Comparison of ENCODE assay signal across 24 cellular contexts in the genomic region with DNA sequence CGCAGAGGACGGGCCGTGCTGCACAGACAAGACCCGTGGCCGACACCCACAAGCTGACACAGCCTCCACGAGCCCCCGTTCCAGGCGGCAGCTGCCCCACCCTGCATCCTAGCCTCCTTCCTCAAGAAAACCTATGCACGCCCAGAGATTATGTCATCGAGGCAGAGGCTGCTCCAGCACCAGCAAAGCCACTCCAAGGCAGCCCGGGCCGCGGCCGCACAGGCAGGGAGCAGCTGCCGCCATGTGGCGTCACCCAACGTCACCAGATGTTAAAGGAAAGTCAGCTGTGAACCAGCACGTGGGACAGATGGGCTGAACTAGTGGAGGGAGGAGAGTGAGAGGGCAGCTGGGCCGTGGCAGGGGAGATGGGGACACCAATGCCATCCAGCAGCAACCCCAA. TPM values are rescaled to one million over a fixed set of nuclear protein-coding genes. Genes with fewer than 3 reads are reported as not detected.
DNase-seq lines count a peak whose midpoint lies in the region; ATAC-seq and TF ChIP-seq lines count a peak whose summit lies in the region.
"Had no signal": no experiment of that assay in that cellular context is flagged by ENCODE, and none has a peak within 500 bp of the region (broad histone marks: within the 10 kb centered on the region; RNA-seq: fewer than 3 reads in every experiment).

No MANE protein-coding gene starts in this region.

- TF ChIP-seq CTCF in C4-2B (conservative IDR thresholded peaks at IDR 0.05) (no peak), WERI-Rb-1 (IDR thresholded peaks at IDR 0.05; ENCODE audit: low read depth, low read length) (no peak), osteoblast (IDR thresholded peaks at IDR 0.05; ENCODE audit: extremely low read depth, low read depth, low read length) (no peak)

- peak overlapping the region; percentile 69 for H3K27ac ChIP-seq in C4-2B
- H3K27ac ChIP-seq in WERI-Rb-1, result no peak overlapping the region
- H3K27ac ChIP-seq in osteoblast (ENCODE audit: low read depth, low read length), result no peak overlapping the region
- H3K27ac ChIP-seq: epithelial cell of prostate, foreskin keratinocyte, KMS-11, parathyroid adenoma, sigmoid colon had no signal

- H3K36me3 ChIP-seq in WERI-Rb-1 (no peaks in the 10 kb centered on the region), osteoblast (ENCODE audit: insufficient read depth, low read length) (no peaks in the 10 kb centered on the region)
- H3K36me3 ChIP-seq: sigmoid colon had no signal

- no peaks in the 10 kb centered on the region for H4K20me1 ChIP-seq in osteoblast (ENCODE audit: insufficient read depth, low read length)

- no peak overlapping the region for H3K4me3 ChIP-seq in WERI-Rb-1 (ENCODE audit: low read depth, low read length)
- no peak overlapping the region for H3K4me3 ChIP-seq in osteoblast (ENCODE audit: insufficient read depth, low read length)
- H3K4me3 ChIP-seq: lung had no signal

- DNase-seq in LHCN-M2 (ENCODE audit: low read depth), result peak; percentile 66
- DNase-seq in WERI-Rb-1, result peak; percentile 74
- DNase-seq in osteoblast (ENCODE audit: insufficient read length, low spot score, missing footprints), result peak; percentile 79
- DNase-seq in putamen (ENCODE audit: low spot score), result no peak
- DNase-seq in NCI-H1694 (lab: John Stamatoyannopoulos, UW), result no peak
- DNase-seq: activated CD4-positive, alpha-beta memory T cell treated with anti-CD3 and anti-CD28 coated beads, Interleukin-2, amount 10 ng/mL, durations not matched to agents 7 days and 5 days; activated naive CD4-positive, alpha-beta T cell treated with Interleukin-2 at 50 U/mL for 16 hours; amniotic stem cell; dermis blood vessel endothelial cell; DND-41; foreskin keratinocyte; hippocampal formation; islet precursor cell; NCI-H1092 treated with DMSO at 0.1 percent for 48 hours; NCI-H69; sigmoid colon; stimulated activated CD4-positive, alpha-beta T cell treated with anti-CD3 and anti-CD28 coated beads, Interleukin-2, amount 100 ng/mL, for 24 hours; stimulated activated naive CD4-positive, alpha-beta T cell had no signal

- no peaks in the 10 kb centered on the region for H3K4me1 ChIP-seq in osteoblast (ENCODE audit: insufficient read depth, low read length)
- H3K4me1 ChIP-seq: foreskin keratinocyte, parathyroid adenoma had no signal

- TF ChIP-seq POLR2A in GM18505 (IDR thresholded peaks at IDR 0.05; ENCODE audit: borderline replicate concordance, extremely low read depth, insufficient read depth, insufficient read length), result no peak

- H3K27me3 ChIP-seq in WERI-Rb-1 (ENCODE audit: insufficient read depth, low read depth, severe bottlenecking), result peaks cover 9% of the 10 kb centered on the region
- H3K27me3 ChIP-seq in osteoblast (ENCODE audit: insufficient read depth, low read length), result no peaks in the 10 kb centered on the region
- H3K27me3 ChIP-seq: foreskin keratinocyte, sigmoid colon had no signal

- no peak for ATAC-seq in GM18505 (IDR thresholded peaks at IDR 0.05; ENCODE audit: unreplicated experiment)

- no peak overlapping the region for H3K4me2 ChIP-seq in osteoblast (ENCODE audit: insufficient read depth, low read length)
- H3K4me2 ChIP-seq: KMS-11 had no signal

- H3K79me2 ChIP-seq in osteoblast (ENCODE audit: insufficient read depth, low read length), result no peaks in the 10 kb centered on the region
- H3K79me2 ChIP-seq: parathyroid adenoma had no signal

- no peak overlapping the region for H2AFZ ChIP-seq in osteoblast (ENCODE audit: low read length)

- H3K9me3 ChIP-seq in WERI-Rb-1 (ENCODE audit: severe bottlenecking) (no peaks in the 10 kb centered on the region), osteoblast (ENCODE audit: low read depth, low read length) (no peaks in the 10 kb centered on the region)
- H3K9me3 ChIP-seq: sigmoid colon had no signal

RNA-seq across cellular contexts. Expression of gene STK32C, which starts 59.8 kb away (rescaled TPM):
- total RNA-seq in LHCN-M2 (2014; rRNA removed) (11.8 and 12.6 TPM in 2 replicates), osteoblast (12.7 and 14.5 TPM in 2 replicates)
- 25.8 TPM for polyA plus RNA-seq in LHCN-M2 (2012)

Comparison
In these comparisons a context has a peak if more than half of its experiments do, and no peak if none do; other contexts are left out.
1. DNase-seq: peak in LHCN-M2 (single experiment), WERI-Rb-1 (single experiment) and osteoblast (single experiment); none in putamen (single experiment) and NCI-H1694 (single experiment).